Comparison of ENCODE assay signal across 18 cellular contexts in the genomic region with DNA sequence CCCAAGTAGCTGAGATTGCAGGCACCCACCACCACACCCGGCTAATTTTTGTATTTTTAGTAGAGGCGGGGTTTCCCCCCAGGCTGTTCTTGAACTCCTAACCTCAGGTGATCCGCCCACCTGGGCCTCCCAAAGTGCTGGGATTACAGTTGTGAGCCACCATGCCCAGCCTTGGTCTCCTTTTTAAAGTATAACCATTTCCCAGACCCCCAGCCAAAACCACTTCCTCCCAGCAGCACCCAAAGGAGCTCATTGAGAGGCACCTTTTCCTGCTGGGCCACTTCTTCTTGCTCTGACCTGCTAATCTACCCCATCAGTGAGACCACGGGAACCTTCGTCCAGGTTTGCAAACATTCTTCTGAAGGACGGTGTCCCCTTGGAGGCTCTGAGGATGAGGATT.
DNase-seq lines count a peak whose midpoint lies in the region; ATAC-seq lines count a peak whose summit lies in the region.
"Had no signal": no experiment of that assay in that cellular context is flagged by ENCODE, and none has a peak within 500 bp of the region (broad histone marks: within the 10 kb centered on the region; RNA-seq: fewer than 3 reads in every experiment).

No MANE protein-coding gene starts in this region.

- no peak for DNase-seq in activated naive CD8-positive, alpha-beta T cell treated with anti-CD3 and anti-CD28 coated beads, Interleukin-2, amount 50 U/mL, for 24 hours
- DNase-seq in T-cell (no peak), hippocampal formation (lab: John Stamatoyannopoulos, UW) (no peak)
- no peak for DNase-seq in stimulated activated naive B cell treated with anti-CD40 and anti-IgM and Interleukin-4, amounts not matched to agents 10 μg/mL and 1 μg/mL and 100 μg/mL, for 72 hours
- DNase-seq: activated CD8-positive, alpha-beta memory T cell treated with anti-CD3 and anti-CD28 coated beads, Interleukin-2, amount 50 U/mL, for 48 hours; cortex of kidney; head of caudate nucleus; left lung; midbrain; NCI-H187 treated with DMSO at 0.1 percent for 48 hours; psoas muscle; stimulated activated CD4-positive, alpha-beta T cell treated with anti-CD3 and anti-CD28 coated beads, Interleukin-4, amount 100 ng/mL, for 1 hour; T-helper 9 cell; upper lobe of left lung had no signal

- POLR2A ChIA-PET in T-cell (lab: Charles Lee) = interaction anchor here in 1 of 2 donors (0.6 kb wide), 1 partner anchor 264 kb away, joined by 3 read pairs; no protein-coding TSS in a partner anchor

- peak overlapping the region; percentile 61 for H3K27ac Mint-ChIP-seq in activated naive CD8-positive, alpha-beta T cell
- H3K27ac Mint-ChIP-seq in activated naive CD8-positive, alpha-beta T cell treated with anti-CD3 and anti-CD28 coated beads, Interleukin-2, amount 50 U/mL, for 24 hours = no peak overlapping the region
- H3K27ac Mint-ChIP-seq in T-cell = peak overlapping the region; percentile 68 to 81
- peak overlapping the region; percentile 52 for H3K27ac Mint-ChIP-seq in dendritic cell treated with granulocyte-macrophage colony-stimulating factor and Interleukin-4, amounts not matched to agents 40 ng/mL and 50 ng/mL, for 4 days
- H3K27ac Mint-ChIP-seq in stimulated activated naive B cell treated with anti-CD40 and anti-IgM and Interleukin-4, amounts not matched to agents 10 μg/mL and 1 μg/mL and 100 μg/mL, for 72 hours = peak overlapping the region; percentile 90

- peaks cover 25% of the 10 kb centered on the region for H3K36me3 Mint-ChIP-seq in activated naive CD8-positive, alpha-beta T cell
- H3K36me3 Mint-ChIP-seq in activated naive CD8-positive, alpha-beta T cell treated with anti-CD3 and anti-CD28 coated beads, Interleukin-2, amount 50 U/mL, for 24 hours (ENCODE audit: low read depth) = peaks cover 57% of the 10 kb centered on the region
- H3K36me3 Mint-ChIP-seq in T-cell = peaks cover 55% of the 10 kb centered on the region
- H3K36me3 Mint-ChIP-seq in dendritic cell treated with granulocyte-macrophage colony-stimulating factor and Interleukin-4, amounts not matched to agents 40 ng/mL and 50 ng/mL, for 4 days (ENCODE audit: low read depth) = peaks cover 97% of the 10 kb centered on the region
- peaks cover 68 to 69% of the 10 kb centered on the region in 2 donors for H3K36me3 Mint-ChIP-seq in stimulated activated naive B cell treated with anti-CD40 and anti-IgM and Interleukin-4, amounts not matched to agents 10 μg/mL and 1 μg/mL and 100 μg/mL, for 72 hours

- CTCF ChIA-PET in T-cell (lab: Charles Lee) = interaction anchor here in 1 of 2 donors (1.4 kb wide), 1 partner anchor 76 kb away, joined by 4 read pairs; no protein-coding TSS in a partner anchor

- H3K9me3 Mint-ChIP-seq in activated naive CD8-positive, alpha-beta T cell (ENCODE audit: low read depth) = no peaks in the 10 kb centered on the region
- peaks cover 10% of the 10 kb centered on the region for H3K9me3 Mint-ChIP-seq in activated naive CD8-positive, alpha-beta T cell treated with anti-CD3 and anti-CD28 coated beads, Interleukin-2, amount 50 U/mL, for 24 hours
- peaks cover 0 to 6% (median 0%) of the 10 kb centered on the region in 3 donors for H3K9me3 Mint-ChIP-seq in T-cell
- H3K9me3 Mint-ChIP-seq in dendritic cell treated with granulocyte-macrophage colony-stimulating factor and Interleukin-4, amounts not matched to agents 40 ng/mL and 50 ng/mL, for 4 days = no peaks in the 10 kb centered on the region
- H3K9me3 Mint-ChIP-seq in stimulated activated naive B cell treated with anti-CD40 and anti-IgM and Interleukin-4, amounts not matched to agents 10 μg/mL and 1 μg/mL and 100 μg/mL, for 72 hours = peaks cover 4% of the 10 kb centered on the region in 2 donors

- intact Hi-C loops in dendritic cell treated with granulocyte-macrophage colony-stimulating factor and Interleukin-4, amounts not matched to agents 40 ng/mL and 50 ng/mL, for 4 days (cut with micrococcal nuclease) = no loop called here

- no peak overlapping the region for H3K4me3 Mint-ChIP-seq in activated naive CD8-positive, alpha-beta T cell
- no peak overlapping the region for H3K4me3 Mint-ChIP-seq in activated naive CD8-positive, alpha-beta T cell treated with anti-CD3 and anti-CD28 coated beads, Interleukin-2, amount 50 U/mL, for 24 hours
- no peak overlapping the region for H3K4me3 Mint-ChIP-seq in T-cell
- H3K4me3 Mint-ChIP-seq in dendritic cell treated with granulocyte-macrophage colony-stimulating factor and Interleukin-4, amounts not matched to agents 40 ng/mL and 50 ng/mL, for 4 days = no peak overlapping the region
- H3K4me3 Mint-ChIP-seq in stimulated activated naive B cell treated with anti-CD40 and anti-IgM and Interleukin-4, amounts not matched to agents 10 μg/mL and 1 μg/mL and 100 μg/mL, for 72 hours = peak overlapping the region; percentile 43 to 57

- no peak for ATAC-seq in activated naive CD8-positive, alpha-beta T cell treated with anti-CD3 and anti-CD28 coated beads, Interleukin-2, amount 50 U/mL, for 24 hours
- no peak for ATAC-seq in T-cell (replicated peaks in 1 of 4)
- no peak for ATAC-seq in stimulated activated naive B cell treated with anti-CD40 and anti-IgM and Interleukin-4, amounts not matched to agents 10 μg/mL and 1 μg/mL and 100 μg/mL, for 72 hours (replicated peaks)
- ATAC-seq in HG02642 (IDR thresholded peaks at IDR 0.05; ENCODE audit: poor library complexity, unreplicated experiment) = no peak
- ATAC-seq in HG02798 (IDR thresholded peaks at IDR 0.05; ENCODE audit: poor library complexity, unreplicated experiment) = no peak
- ATAC-seq: left lung, psoas muscle had no signal

- no peaks in the 10 kb centered on the region for H3K27me3 Mint-ChIP-seq in activated naive CD8-positive, alpha-beta T cell
- H3K27me3 Mint-ChIP-seq in activated naive CD8-positive, alpha-beta T cell treated with anti-CD3 and anti-CD28 coated beads, Interleukin-2, amount 50 U/mL, for 24 hours = no peaks in the 10 kb centered on the region
- H3K27me3 Mint-ChIP-seq in T-cell = no peaks in the 10 kb centered on the region
- H3K27me3 Mint-ChIP-seq in dendritic cell treated with granulocyte-macrophage colony-stimulating factor and Interleukin-4, amounts not matched to agents 40 ng/mL and 50 ng/mL, for 4 days = no peaks in the 10 kb centered on the region
- no peaks in the 10 kb centered on the region for H3K27me3 Mint-ChIP-seq in stimulated activated naive B cell treated with anti-CD40 and anti-IgM and Interleukin-4, amounts not matched to agents 10 μg/mL and 1 μg/mL and 100 μg/mL, for 72 hours

- H3K4me1 Mint-ChIP-seq in activated naive CD8-positive, alpha-beta T cell (ENCODE audit: low read depth) = peaks cover 19% of the 10 kb centered on the region
- H3K4me1 Mint-ChIP-seq in activated naive CD8-positive, alpha-beta T cell treated with anti-CD3 and anti-CD28 coated beads, Interleukin-2, amount 50 U/mL, for 24 hours = peaks cover 14% of the 10 kb centered on the region
- H3K4me1 Mint-ChIP-seq in T-cell = peaks cover 12 to 21% (median 20%) of the 10 kb centered on the region in 3 donors
- H3K4me1 Mint-ChIP-seq in dendritic cell treated with granulocyte-macrophage colony-stimulating factor and Interleukin-4, amounts not matched to agents 40 ng/mL and 50 ng/mL, for 4 days (ENCODE audit: low read depth) = peaks cover 2% of the 10 kb centered on the region
- H3K4me1 Mint-ChIP-seq in stimulated activated naive B cell treated with anti-CD40 and anti-IgM and Interleukin-4, amounts not matched to agents 10 μg/mL and 1 μg/mL and 100 μg/mL, for 72 hours = peaks cover 29 to 42% of the 10 kb centered on the region in 2 donors

Comparison
In these comparisons a context has a peak if more than half of its experiments do, and no peak if none do; other contexts are left out.
1. H3K4me3 Mint-ChIP-seq: peak in stimulated activated naive B cell treated with anti-CD40 and anti-IgM and Interleukin-4, amounts not matched to agents 10 μg/mL and 1 μg/mL and 100 μg/mL, for 72 hours (2 of 2); none in activated naive CD8-positive, alpha-beta T cell (single experiment), activated naive CD8-positive, alpha-beta T cell treated with anti-CD3 and anti-CD28 coated beads, Interleukin-2, amount 50 U/mL, for 24 hours (single experiment), T-cell (0 of 3) and dendritic cell treated with granulocyte-macrophage colony-stimulating factor and Interleukin-4, amounts not matched to agents 40 ng/mL and 50 ng/mL, for 4 days (single experiment).